ENCODE assay signal across 13 cellular contexts in the genomic region with DNA sequence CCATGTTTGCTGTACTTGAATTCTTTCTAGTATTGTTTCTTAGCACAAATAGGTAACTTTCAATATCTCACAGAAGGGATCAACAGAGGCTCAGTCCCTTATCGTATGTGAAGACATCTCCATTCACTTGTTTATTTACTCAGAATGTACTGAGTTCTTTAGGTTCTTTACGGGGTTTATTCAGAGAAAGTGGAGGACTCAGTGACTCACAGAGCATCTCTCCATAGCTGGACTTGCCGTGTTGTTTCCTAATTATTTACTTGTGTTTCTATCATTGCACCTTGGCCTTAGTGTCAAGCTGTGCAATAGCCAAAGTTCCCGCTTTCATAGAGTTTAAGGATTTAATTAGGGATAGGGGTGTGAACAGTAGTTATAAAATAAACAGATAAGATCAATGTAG. TPM values are rescaled to one million over a fixed set of nuclear protein-coding genes. Genes with fewer than 3 reads are reported as not detected.
DNase-seq lines count a peak whose midpoint lies in the region; ATAC-seq and TF ChIP-seq lines count a peak whose summit lies in the region.
"Had no signal": no experiment of that assay in that cellular context is flagged by ENCODE, and none has a peak within 500 bp of the region (broad histone marks: within the 10 kb centered on the region; RNA-seq: fewer than 3 reads in every experiment).

No MANE protein-coding gene starts in this region.

- no peaks in the 10 kb centered on the region for H3K36me3 ChIP-seq in hepatocyte (replicated peaks; ENCODE audit: insufficient read depth, low read depth)
- H3K36me3 ChIP-seq: HAP-1, prostate gland had no signal

- H2AFZ ChIP-seq in hepatocyte: peak overlapping the region; percentile 0

- H4K20me1 ChIP-seq in hepatocyte (ENCODE audit: insufficient read depth, poor library complexity, severe bottlenecking): no peaks in the 10 kb centered on the region

- H3K4me2 ChIP-seq in hepatocyte: no peak overlapping the region

- H3K4me1 Mint-ChIP-seq in CD4-positive, alpha-beta T cell (ENCODE audit: low read depth): peaks cover 86% of the 10 kb centered on the region
- peaks cover 34% of the 10 kb centered on the region for H3K4me1 Mint-ChIP-seq in activated T-helper 17 cell treated with anti-CD3 and anti-CD28 coated beads, Interleukin-2, amount 50 U/mL, for 72 hours

- no peaks in the 10 kb centered on the region for H3K79me2 ChIP-seq in hepatocyte

- CTCF ChIA-PET in CD4-positive, alpha-beta T cell (lab: Charles Lee): interaction anchor here (1.2 to 3.1 kb wide), 3 partner anchors 56 to 104 kb away, joined by 3 to 8 read pairs (median 3); no protein-coding TSS in a partner anchor

- no peak for TF ChIP-seq CTCF in CD4-positive, alpha-beta T cell (IDR thresholded peaks at IDR 0.05)
- no peak for TF ChIP-seq CTCF in hepatocyte (IDR thresholded peaks at IDR 0.05; ENCODE audit: poor library complexity)
- TF ChIP-seq CTCF in dorsolateral prefrontal cortex (IDR thresholded peaks at IDR 0.05 in 54 of 56, conservative IDR thresholded peaks at IDR 0.05 in 2 of 56; ENCODE audit: low read depth in 1 of 56, partially characterized antibody in 56 of 56): no peak

- H3K4me3 ChIP-seq in hepatocyte: no peak overlapping the region
- no peak overlapping the region for H3K4me3 ChIP-seq in dorsolateral prefrontal cortex
- H3K4me3 ChIP-seq: HAP-1, prostate gland had no signal

- H3K36me3 Mint-ChIP-seq in CD4-positive, alpha-beta T cell (ENCODE audit: low read depth): no peaks in the 10 kb centered on the region
- H3K36me3 Mint-ChIP-seq in activated T-helper 17 cell treated with anti-CD3 and anti-CD28 coated beads, Interleukin-2, amount 50 U/mL, for 72 hours (ENCODE audit: low read depth): peaks cover 6% of the 10 kb centered on the region

- peak overlapping the region; percentile 57 for H3K27ac ChIP-seq in CD4-positive, alpha-beta T cell (ENCODE audit: low read depth, low read length)
- H3K27ac ChIP-seq in hepatocyte (peak overlapping the region; percentile 71), dorsolateral prefrontal cortex (no peak overlapping the region)
- H3K27ac ChIP-seq: prostate gland had no signal

- ATAC-seq in CD4-positive, alpha-beta T cell (ENCODE audit: poor library complexity): no peak
- no peak for ATAC-seq in activated T-helper 17 cell treated with anti-CD3 and anti-CD28 coated beads, Interleukin-2, amount 50 U/mL, for 72 hours (replicated peaks)

- DNase-seq in CD4-positive, alpha-beta T cell: no peak
- DNase-seq in ELR (ENCODE audit: low read depth) (peak; percentile 26), hepatocyte (ENCODE audit: low spot score) (no peak), HuH-7.5 (ENCODE audit: low spot score) (no peak), HUDEP-2 (lab: John Stamatoyannopoulos, UW; ENCODE audit: unreplicated experiment in 76 of 76) (no peak), dorsolateral prefrontal cortex (no peak)
- DNase-seq: activated CD8-positive, alpha-beta memory T cell treated with anti-CD3 and anti-CD28 coated beads, Interleukin-2, amount 50 U/mL, for 48 hours; NCI-H1105 treated with DMSO at 0.1 percent for 48 hours; NCI-H2171 treated with DMSO at 0.1 percent for 48 hours; NK-92 treated with Interleukin-12 subunit alpha and Interleukin-12 subunit beta, amount 100 ng/mL, for 24 hours had no signal

- H3K4me1 ChIP-seq in hepatocyte (ENCODE audit: insufficient read depth): peaks cover 21% of the 10 kb centered on the region
- H3K4me1 ChIP-seq: HAP-1, prostate gland had no signal

- WGBS in hepatocyte (ENCODE audit: low lambda C conversion rate, missing lambda C conversion rate): 48% methylated on average over 4 of the region's 4 CpGs

- H3K27me3 ChIP-seq in CD4-positive, alpha-beta T cell (ENCODE audit: control insufficient read depth, insufficient read depth, low read length): no peaks in the 10 kb centered on the region
- no peaks in the 10 kb centered on the region for H3K27me3 ChIP-seq in hepatocyte
- H3K27me3 ChIP-seq in dorsolateral prefrontal cortex: no peaks in the 10 kb centered on the region

- peak overlapping the region; percentile 85 for H3K27ac Mint-ChIP-seq in CD4-positive, alpha-beta T cell
- H3K27ac Mint-ChIP-seq in activated T-helper 17 cell treated with anti-CD3 and anti-CD28 coated beads, Interleukin-2, amount 50 U/mL, for 72 hours: peak overlapping the region; percentile 69

- H3K9me3 ChIP-seq in CD4-positive, alpha-beta T cell (ENCODE audit: control insufficient read depth, low read length): no peaks in the 10 kb centered on the region
- H3K9me3 ChIP-seq in hepatocyte (ENCODE audit: low read depth): no peaks in the 10 kb centered on the region
- H3K9me3 ChIP-seq: HAP-1, prostate gland had no signal

- no peaks in the 10 kb centered on the region for H3K9me2 ChIP-seq in hepatocyte (replicated peaks; ENCODE audit: insufficient read depth)

- H3K4me3 Mint-ChIP-seq in CD4-positive, alpha-beta T cell: peak overlapping the region; percentile 46
- peak overlapping the region; percentile 48 for H3K4me3 Mint-ChIP-seq in activated T-helper 17 cell treated with anti-CD3 and anti-CD28 coated beads, Interleukin-2, amount 50 U/mL, for 72 hours

- H3K9me3 Mint-ChIP-seq in CD4-positive, alpha-beta T cell: no peaks in the 10 kb centered on the region
- peaks cover 5% of the 10 kb centered on the region for H3K9me3 Mint-ChIP-seq in activated T-helper 17 cell treated with anti-CD3 and anti-CD28 coated beads, Interleukin-2, amount 50 U/mL, for 72 hours

- POLR2A ChIA-PET in CD4-positive, alpha-beta T cell (lab: Charles Lee): interaction anchor here (0.8 to 5.6 kb wide), 5 partner anchors 15 to 60 kb away, joined by 3 to 28 read pairs (median 6); no protein-coding TSS in a partner anchor

- intact Hi-C loops in CD4-positive, alpha-beta T cell (cut with DNase I, micrococcal nuclease): no loop called here
- intact Hi-C loops in dorsolateral prefrontal cortex (cut with DNase I): no loop called here

- no peaks in the 10 kb centered on the region for H3K27me3 Mint-ChIP-seq in CD4-positive, alpha-beta T cell
- no peaks in the 10 kb centered on the region for H3K27me3 Mint-ChIP-seq in activated T-helper 17 cell treated with anti-CD3 and anti-CD28 coated beads, Interleukin-2, amount 50 U/mL, for 72 hours

RNA-seq across cellular contexts. Expression of a gene that starts 57.1 kb away (rescaled TPM):
- total RNA-seq in CD4-positive, alpha-beta T cell: 100 to 1,000 TPM; 302 to 317 TPM
- total RNA-seq in activated T-helper 17 cell treated with anti-CD3 and anti-CD28 coated beads, Interleukin-2, amount 50 U/mL, for 72 hours: 100 to 1,000 TPM; 107 to 117 TPM
- total RNA-seq in hepatocyte (0.36 TPM in 1 of 2 replicates, not detected in the other), dorsolateral prefrontal cortex (1 to 10 TPM in 44 of 120 experiments, under 1 TPM in 44, not detected in 32; 0.10 to 3.0 (median 1.00) TPM)
- not detected in 2 replicates for polyA plus RNA-seq in hepatocyte

Comparison
In these comparisons a context has a peak if more than half of its experiments do, and no peak if none do; other contexts are left out.
1. H3K27ac ChIP-seq: peak in CD4-positive, alpha-beta T cell (single experiment) and hepatocyte (single experiment); none in dorsolateral prefrontal cortex (0 of 59).
2. RNA of a gene that starts 57.1 kb away (total RNA-seq): 302 to 317 TPM in CD4-positive, alpha-beta T cell and 107 to 117 TPM in activated T-helper 17 cell treated with anti-CD3 and anti-CD28 coated beads, Interleukin-2, amount 50 U/mL, for 72 hours; 0.10 to 3.0 TPM in dorsolateral prefrontal cortex and 0.36 TPM in hepatocyte; every median in the first group is over 10 times any median in the second.